In genomic region chr12:79655036-79655435, GRCh38 we compare ENCODE assay signal across 14 cellular contexts.
"Had no signal": no experiment of that assay in that cellular context is flagged by ENCODE, and none has a peak within 500 bp of the region (broad histone marks: within the 10 kb centered on the region; RNA-seq: fewer than 3 reads in every experiment).

No MANE protein-coding gene starts in this region.

- DNase-seq: activated CD4-positive, alpha-beta T cell treated with anti-CD3 and anti-CD28 coated beads, Interleukin-2, amount 50 U/mL, for 4 hours; activated naive CD4-positive, alpha-beta T cell treated with Interleukin-2 at 50 U/mL for 16 hours; anterior cingulate cortex; effector CD8-positive, alpha-beta T cell; foreskin fibroblast; hypothalamus; immature natural killer cell; sigmoid colon; stimulated activated CD4-positive, alpha-beta T cell treated with anti-CD3 and anti-CD28 coated beads, Interleukin-1b, Interleukin-23, amount 100 ng/mL, for 48 hours; T-helper 9 cell had no signal

- H3K27ac ChIP-seq: parathyroid adenoma, sigmoid colon, thoracic aorta had no signal

- H3K27me3 ChIP-seq: sigmoid colon had no signal

- ATAC-seq: activated CD4-positive, CD25-positive, alpha-beta regulatory T cell treated with anti-CD3 and anti-CD28 coated beads, Interleukin-2, amount 50 U/mL, for 24 hours; activated T-helper 17 cell treated with anti-CD3 and anti-CD28 coated beads, Interleukin-2, amount 50 U/mL, for 72 hours had no signal

- H3K9me3 ChIP-seq: sigmoid colon, thoracic aorta had no signal

- H3K27ac Mint-ChIP-seq: activated T-helper 17 cell treated with anti-CD3 and anti-CD28 coated beads, Interleukin-2, amount 50 U/mL, for 72 hours; immature natural killer cell had no signal

- H3K9me3 Mint-ChIP-seq: immature natural killer cell had no signal

- H3K4me3 Mint-ChIP-seq: activated T-helper 17 cell treated with anti-CD3 and anti-CD28 coated beads, Interleukin-2, amount 50 U/mL, for 72 hours; immature natural killer cell had no signal

- H3K36me3 Mint-ChIP-seq: immature natural killer cell had no signal

- H3K4me1 Mint-ChIP-seq: activated T-helper 17 cell treated with anti-CD3 and anti-CD28 coated beads, Interleukin-2, amount 50 U/mL, for 72 hours; immature natural killer cell had no signal

- H3K9ac ChIP-seq: parathyroid adenoma had no signal

- H2AFZ ChIP-seq: parathyroid adenoma had no signal

- H3K4me3 ChIP-seq: sigmoid colon, thoracic aorta had no signal

- H3K36me3 ChIP-seq: sigmoid colon, thoracic aorta had no signal
